8 cellular contexts compared by ENCODE assay signal in the genomic region with DNA sequence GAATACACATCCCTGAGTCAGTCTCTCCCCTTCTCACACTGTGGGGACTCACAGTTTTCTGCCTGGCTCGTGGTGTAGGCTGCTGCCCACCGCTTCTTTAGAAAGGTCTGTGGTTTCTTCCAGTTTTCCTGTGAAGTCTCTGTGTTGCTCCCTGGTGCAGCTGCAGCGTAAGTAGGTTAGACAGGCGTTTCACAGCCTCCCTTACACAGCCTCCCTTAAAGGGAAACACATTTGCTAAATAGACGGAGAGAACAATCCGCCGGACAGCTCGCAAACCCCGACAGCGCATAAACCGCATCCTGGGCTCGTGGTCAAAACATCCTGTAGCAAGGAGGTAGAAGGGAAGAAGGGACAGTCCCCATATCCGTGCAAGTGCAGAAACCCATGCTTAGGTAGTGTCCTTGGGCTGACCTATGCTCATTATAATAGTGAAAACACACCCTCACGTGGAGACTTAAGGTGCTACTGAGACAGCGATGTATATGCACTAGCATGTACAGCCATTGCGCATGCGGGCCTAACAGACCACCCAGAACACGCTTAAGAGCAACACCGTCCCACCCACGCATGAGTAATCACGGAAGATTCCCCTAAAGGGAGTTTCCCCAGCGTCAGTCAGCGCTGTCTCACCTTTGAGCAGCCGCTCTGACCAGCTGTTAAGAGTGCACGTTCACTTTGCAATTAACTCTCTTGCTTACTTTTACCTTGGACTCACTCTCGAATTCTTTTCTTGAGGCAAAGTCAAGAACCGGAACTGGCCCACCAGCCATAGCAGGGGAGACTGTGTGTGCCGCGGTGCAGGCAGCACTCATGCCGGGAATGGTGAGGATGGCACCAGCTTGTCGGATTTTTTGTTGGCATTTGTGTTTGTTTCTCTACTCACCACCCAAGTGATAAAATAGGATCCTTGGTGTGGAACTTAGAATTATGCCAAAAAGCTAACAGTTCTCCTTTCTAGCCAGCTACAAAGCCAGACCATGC.
DNase-seq lines count a peak whose midpoint lies in the region; ATAC-seq and TF ChIP-seq lines count a peak whose summit lies in the region.

No MANE protein-coding gene starts in this region.

- no peaks in the 10 kb centered on the region for H3K36me3 ChIP-seq in parathyroid adenoma (ENCODE audit: control insufficient read depth, insufficient read depth, low read length)

- peak; percentile 89 for ATAC-seq in GM21825 (IDR thresholded peaks at IDR 0.05; ENCODE audit: unreplicated experiment)

- H3K79me2 ChIP-seq in parathyroid adenoma: no peaks in the 10 kb centered on the region

- no peak overlapping the region for H3K27ac ChIP-seq in parathyroid adenoma

- H3K27me3 ChIP-seq in parathyroid adenoma (ENCODE audit: control insufficient read depth, insufficient read depth, low read length): no peaks in the 10 kb centered on the region

- no peak overlapping the region for H3K4me2 ChIP-seq in parathyroid adenoma (ENCODE audit: low read length)

- peak; percentile 91 for DNase-seq in NB4 (ENCODE audit: low read depth)
- peak; percentile 69 for DNase-seq in activated T-cell treated with anti-CD3 and anti-CD28 coated beads, Interleukin-2, amount 50 U/mL, for 1 hour
- no peak for DNase-seq in NCI-H1105 (lab: John Stamatoyannopoulos, UW)
- DNase-seq in NCI-H526 (lab: John Stamatoyannopoulos, UW): no peak
- DNase-seq in NCI-H524 treated with DMSO at 0.1 percent for 48 hours (lab: John Stamatoyannopoulos, UW): no peak

- no peak for TF ChIP-seq POLR2A in NB4 (IDR thresholded peaks at IDR 0.05; ENCODE audit: extremely low read depth, insufficient read length)

- H3K9me3 ChIP-seq in parathyroid adenoma (ENCODE audit: control insufficient read depth, low read length): no peaks in the 10 kb centered on the region

- H2AFZ ChIP-seq in parathyroid adenoma: peak overlapping the region; percentile 47

- TF ChIP-seq CTCF in NB4 (IDR thresholded peaks at IDR 0.05; ENCODE audit: low read depth, low read length) (no peak), parathyroid adenoma (IDR thresholded peaks at IDR 0.05) (no peak)

- H3K4me3 ChIP-seq in GM08714 (ENCODE audit: low read length) (peak overlapping the region; percentile 13; the same call in 1 of the 2 replicates), NB4 (ENCODE audit: low read depth, low read length) (peak overlapping the region; percentile 62), parathyroid adenoma (ENCODE audit: low read depth, low read length) (no peak overlapping the region)

- H3K9ac ChIP-seq in parathyroid adenoma: no peak overlapping the region

- no peaks in the 10 kb centered on the region for H3K4me1 ChIP-seq in parathyroid adenoma

Comparison
In these comparisons a context has a peak if more than half of its experiments do, and no peak if none do; other contexts are left out.
1. DNase-seq: peak in NB4 (single experiment) and activated T-cell treated with anti-CD3 and anti-CD28 coated beads, Interleukin-2, amount 50 U/mL, for 1 hour (single experiment); none in NCI-H1105 (single experiment), NCI-H526 (0 of 2) and NCI-H524 treated with DMSO at 0.1 percent for 48 hours (single experiment).